9 cellular contexts compared by ENCODE assay signal in genomic region chr20:50512323-50512722, GRCh38. TPM values are rescaled to one million over a fixed set of nuclear protein-coding genes. Genes with fewer than 3 reads are reported as not detected.
DNase-seq lines count a peak whose midpoint lies in the region; TF ChIP-seq lines count a peak whose summit lies in the region.
"Had no signal": no experiment of that assay in that cellular context is flagged by ENCODE, and none has a peak within 500 bp of the region (broad histone marks: within the 10 kb centered on the region; RNA-seq: fewer than 3 reads in every experiment).

No MANE protein-coding gene starts in this region.

- TF ChIP-seq CTCF in GM12875 (IDR thresholded peaks at IDR 0.05; ENCODE audit: borderline replicate concordance, insufficient read depth, low read depth, low read length) (no peak), SU-DHL-6 (IDR thresholded peaks at IDR 0.05; ENCODE audit: insufficient read depth, low read length, poor library complexity, severe bottlenecking) (no peak), esophagus squamous epithelium (IDR thresholded peaks at IDR 0.05) (no peak), retinal pigment epithelial cell (conservative IDR thresholded peaks at IDR 0.05; ENCODE audit: low read depth, low read length) (no peak), GM13977 (IDR thresholded peaks at IDR 0.05; ENCODE audit: extremely low read depth, insufficient read depth, missing control alignments) (no peak)

- H3F3A ChIP-seq in SU-DHL-6 (ENCODE audit: insufficient read depth), result no peaks in the 10 kb centered on the region; the same call in 1 of the 2 replicates

- H3K9me2 ChIP-seq in SU-DHL-6 (replicated peaks; ENCODE audit: insufficient read depth, low read length), result no peaks in the 10 kb centered on the region

- no peak overlapping the region for H3K9ac ChIP-seq in SU-DHL-6 (ENCODE audit: low read length)

- no peaks in the 10 kb centered on the region; the same call in 1 of the 2 replicates for H3K27me3 ChIP-seq in SU-DHL-6 (ENCODE audit: low read length)
- no peaks in the 10 kb centered on the region for H3K27me3 ChIP-seq in esophagus squamous epithelium

- H3K4me1 ChIP-seq in esophagus squamous epithelium, result peaks cover 40 to 86% (median 49%) of the 10 kb centered on the region in 3 donors

- intact Hi-C loops in esophagus squamous epithelium (cut with DNase I), result no loop called here

- DNase-seq in esophagus squamous epithelium (lab: John Stamatoyannopoulos, UW) (no peak), retinal pigment epithelial cell (ENCODE audit: low read depth) (no peak), GM13977 (ENCODE audit: low spot score) (no peak), medulla oblongata (ENCODE audit: extremely low spot score) (no peak), NCI-H345 (lab: John Stamatoyannopoulos, UW) (no peak), NCI-H82 treated with DMSO at 0.1 percent for 48 hours (lab: John Stamatoyannopoulos, UW; ENCODE audit: unreplicated experiment) (no peak)
- DNase-seq: NCI-H526 treated with DMSO at 0.1 percent for 48 hours had no signal

- no peak overlapping the region for H2AFZ ChIP-seq in SU-DHL-6 (ENCODE audit: low read depth, low read length, severe bottlenecking)

- peak overlapping the region; percentile 87 for H3K4me2 ChIP-seq in SU-DHL-6 (ENCODE audit: low read depth, low read length, poor library complexity, severe bottlenecking)

- peaks cover 35% of the 10 kb centered on the region for H3K79me2 ChIP-seq in SU-DHL-6 (ENCODE audit: insufficient read depth, low read length)

- in situ Hi-C loops in GM13977 (cut with MboI; ENCODE audit: low pct_unique_long_range_greater_than_20kb, low sequenced_read_pairs, unreplicated experiment), result loop anchor here (10.0 kb wide), 1 partner anchor 62 kb away; no protein-coding TSS in a partner anchor

- no peak overlapping the region for H3K27ac ChIP-seq in SU-DHL-6 (ENCODE audit: low read depth, low read length)
- H3K27ac ChIP-seq in esophagus squamous epithelium, result peak overlapping the region; percentile 7 to 97 (median 95)

- no peak for TF ChIP-seq POLR2A in esophagus squamous epithelium (IDR thresholded peaks at IDR 0.05)

- H3K36me3 ChIP-seq in SU-DHL-6 (ENCODE audit: low read length) (no peaks in the 10 kb centered on the region), esophagus squamous epithelium (no peaks in the 10 kb centered on the region)

- H4K20me1 ChIP-seq in SU-DHL-6 (ENCODE audit: low read depth, low read length), result peaks cover 39% of the 10 kb centered on the region

- no peaks in the 10 kb centered on the region for H3K9me3 ChIP-seq in SU-DHL-6 (ENCODE audit: insufficient read depth, low read length)
- no peaks in the 10 kb centered on the region for H3K9me3 ChIP-seq in esophagus squamous epithelium

- H3K4me3 ChIP-seq in GM12875 (ENCODE audit: low read depth, low read length), result peak overlapping the region; percentile 78
- no peak overlapping the region for H3K4me3 ChIP-seq in SU-DHL-6 (ENCODE audit: insufficient read depth, low read length, poor library complexity, severe bottlenecking)
- peak overlapping the region; percentile 77 to 96 (median 89) for H3K4me3 ChIP-seq in esophagus squamous epithelium
- H3K4me3 ChIP-seq in retinal pigment epithelial cell (ENCODE audit: low read length), result peak overlapping the region; percentile 98

- WGBS in esophagus squamous epithelium, 2 donors, result 44 to 48% methylated on average over 1 of the region's 1 CpG

RNA-seq across cellular contexts. Expression of gene PTPN1, which starts 2.1 kb away (rescaled TPM):
- total RNA-seq in esophagus squamous epithelium, result 10 to 100 TPM; 23.6 to 30.6 (median 29.0) TPM
